8 cellular contexts compared by ENCODE assay signal in the genomic region with DNA sequence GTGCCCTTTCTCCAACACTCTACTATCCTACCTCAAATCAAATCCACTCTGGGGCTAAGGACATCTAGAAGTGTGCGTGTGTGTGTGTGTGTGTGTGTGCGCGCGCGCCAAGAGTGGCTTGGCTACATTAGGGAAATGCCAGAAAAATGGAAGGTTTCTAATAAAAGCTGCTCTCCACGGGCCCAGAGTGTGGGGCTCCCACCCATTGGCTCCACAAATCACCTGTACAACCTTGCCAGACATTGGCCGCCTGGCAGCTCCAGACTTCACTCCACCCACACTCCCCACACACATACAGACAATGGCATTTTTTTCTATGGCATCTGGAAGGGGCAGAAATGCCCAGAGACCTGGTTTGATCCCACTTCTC. TPM values are rescaled to one million over a fixed set of nuclear protein-coding genes. Genes with fewer than 3 reads are reported as not detected.
DNase-seq lines count a peak whose midpoint lies in the region; ATAC-seq and TF ChIP-seq lines count a peak whose summit lies in the region.

No MANE protein-coding gene starts in this region.

- no peaks in the 10 kb centered on the region for H3K9me2 ChIP-seq in MM.1S (replicated peaks; ENCODE audit: insufficient read depth, low read length)

- no peak for TF ChIP-seq CTCF in MM.1S (IDR thresholded peaks at IDR 0.05; ENCODE audit: low read length)
- TF ChIP-seq CTCF in neural progenitor cell (IDR thresholded peaks at IDR 0.05): no peak

- H3K9me3 ChIP-seq in BLaER1 (no peaks in the 10 kb centered on the region), MM.1S (replicated peaks; ENCODE audit: insufficient read depth, low read length) (no peaks in the 10 kb centered on the region), ectodermal cell (ENCODE audit: control insufficient read depth, low read length) (no peaks in the 10 kb centered on the region), neural progenitor cell (ENCODE audit: low read depth) (no peaks in the 10 kb centered on the region)

- peak overlapping the region; percentile 8 for H3K27ac Mint-ChIP-seq in neural progenitor cell

- H4K20me1 ChIP-seq in BLaER1 (no peaks in the 10 kb centered on the region), MM.1S (ENCODE audit: insufficient read depth, low read length) (no peaks in the 10 kb centered on the region), neural progenitor cell (ENCODE audit: low read depth) (no peaks in the 10 kb centered on the region)

- DNase-seq in MM.1S: no peak
- DNase-seq in neural progenitor cell (ENCODE audit: low spot score): no peak
- DNase-seq in effector CD4-positive, alpha-beta T cell: no peak
- no peak for DNase-seq in occipital lobe (lab: John Stamatoyannopoulos, UW)
- DNase-seq in MV-4-11 (lab: John Stamatoyannopoulos, UW): no peak

- H3K27ac ChIP-seq in BLaER1 (0 out of 2 replicates have a peak overlapping the region, but pooled peaks have one; percentile 36), MM.1S (ENCODE audit: low read length) (no peak overlapping the region), ectodermal cell (ENCODE audit: insufficient read depth, low read depth, low read length, poor library complexity, severe bottlenecking) (no peak overlapping the region), neural progenitor cell (no peak overlapping the region)

- no peaks in the 10 kb centered on the region for H3K36me3 Mint-ChIP-seq in neural progenitor cell

- peak overlapping the region; percentile 81 for H3K4me3 Mint-ChIP-seq in neural progenitor cell

- no peaks in the 10 kb centered on the region for H3K9me3 Mint-ChIP-seq in neural progenitor cell

- H3K36me3 ChIP-seq in BLaER1: no peaks in the 10 kb centered on the region
- no peaks in the 10 kb centered on the region for H3K36me3 ChIP-seq in MM.1S (replicated peaks; ENCODE audit: insufficient read depth, low read length)
- no peaks in the 10 kb centered on the region for H3K36me3 ChIP-seq in ectodermal cell (ENCODE audit: control insufficient read depth, insufficient read depth, low read length)
- H3K36me3 ChIP-seq in neural progenitor cell: no peaks in the 10 kb centered on the region

- H2AFZ ChIP-seq in MM.1S (ENCODE audit: low read length) (peak overlapping the region; percentile 87; the same call in 1 of the 2 replicates), neural progenitor cell (replicated peaks) (peak overlapping the region; percentile 98)

- H3K9ac ChIP-seq in BLaER1 (peak overlapping the region; percentile 74; the same call in 1 of the 2 replicates), MM.1S (ENCODE audit: low read length) (no peak overlapping the region), neural progenitor cell (no peak overlapping the region)

- H3K4me1 Mint-ChIP-seq in neural progenitor cell: peaks cover 10% of the 10 kb centered on the region

- H3K4me3 ChIP-seq in BLaER1 (peak overlapping the region; percentile 70), MM.1S (ENCODE audit: low read length) (peak overlapping the region; percentile 62), ectodermal cell (ENCODE audit: insufficient read depth, low read depth, low read length) (peak overlapping the region; percentile 45), neural progenitor cell (peak overlapping the region; percentile 60)

- 76 to 79% methylated on average over 7 of the region's 7 CpGs for WGBS in ectodermal cell, 2 experiments

- H3F3A ChIP-seq in MM.1S (ENCODE audit: insufficient read depth, low read length): no peaks in the 10 kb centered on the region
- H3F3A ChIP-seq in neural progenitor cell (ENCODE audit: low read depth): peaks cover 13% of the 10 kb centered on the region

- no peak for ATAC-seq in HG03280 (IDR thresholded peaks at IDR 0.05; ENCODE audit: unreplicated experiment)

- peaks cover 50% of the 10 kb centered on the region for H3K4me1 ChIP-seq in BLaER1
- no peaks in the 10 kb centered on the region for H3K4me1 ChIP-seq in MM.1S (ENCODE audit: low read length)
- no peaks in the 10 kb centered on the region for H3K4me1 ChIP-seq in ectodermal cell (ENCODE audit: control insufficient read depth, insufficient read depth, low read length)
- H3K4me1 ChIP-seq in neural progenitor cell: no peaks in the 10 kb centered on the region

- H3K27me3 ChIP-seq in BLaER1 (peaks cover 10% of the 10 kb centered on the region), MM.1S (replicated peaks; ENCODE audit: insufficient read depth, low read length) (peaks cover 9% of the 10 kb centered on the region), ectodermal cell (ENCODE audit: control insufficient read depth, insufficient read depth, low read length, poor library complexity, severe bottlenecking) (peaks cover 25% of the 10 kb centered on the region), neural progenitor cell (peaks cover 30% of the 10 kb centered on the region)

- peaks cover 10% of the 10 kb centered on the region for H3K27me3 Mint-ChIP-seq in neural progenitor cell (ENCODE audit: insufficient read depth, low read depth)

- peak overlapping the region; percentile 83 for H3K4me2 ChIP-seq in BLaER1
- peak overlapping the region; percentile 99 for H3K4me2 ChIP-seq in MM.1S (ENCODE audit: low read depth, low read length)
- peak overlapping the region; percentile 81 for H3K4me2 ChIP-seq in neural progenitor cell

- H3K79me2 ChIP-seq in MM.1S (ENCODE audit: low read length) (no peaks in the 10 kb centered on the region), neural progenitor cell (ENCODE audit: low read depth) (no peaks in the 10 kb centered on the region)

RNA-seq across cellular contexts. Expression of a gene that starts 30.3 kb away (rescaled TPM):
- not detected for polyA plus RNA-seq in ectodermal cell (2013, experiment 1 of 4)
- polyA plus RNA-seq in ectodermal cell (2013, experiment 2 of 4): 0.43 TPM
- 0.32 TPM for polyA plus RNA-seq in ectodermal cell (2013, experiment 3 of 4)
- not detected for polyA plus RNA-seq in ectodermal cell (2013, experiment 4 of 4)
- total RNA-seq in neural progenitor cell (ENCODE audit: low replicate concordance) (0.06 TPM in 1 of 2 replicates, not detected in the other), occipital lobe (1.6 TPM)

RNA-seq across cellular contexts. Expression of a gene that starts 50.4 kb away (rescaled TPM):
- 0.83 TPM for polyA plus RNA-seq in ectodermal cell (2013, experiment 1 of 4)
- polyA plus RNA-seq in ectodermal cell (2013, experiment 2 of 4): 0.50 TPM
- 0.59 TPM for polyA plus RNA-seq in ectodermal cell (2013, experiment 3 of 4)
- 0.36 TPM for polyA plus RNA-seq in ectodermal cell (2013, experiment 4 of 4)
- total RNA-seq in neural progenitor cell (ENCODE audit: low replicate concordance): not detected in 2 replicates
- 0.62 TPM for total RNA-seq in occipital lobe

RNA-seq across cellular contexts. Expression of a gene that starts 50.5 kb away (rescaled TPM):
- not detected for polyA plus RNA-seq in ectodermal cell (2013, experiment 1 of 4)
- not detected for polyA plus RNA-seq in ectodermal cell (2013, experiment 2 of 4)
- not detected for polyA plus RNA-seq in ectodermal cell (2013, experiment 3 of 4)
- 0.36 TPM for polyA plus RNA-seq in ectodermal cell (2013, experiment 4 of 4)
- total RNA-seq in neural progenitor cell (ENCODE audit: low replicate concordance) (not detected in 2 replicates), occipital lobe (0.31 TPM)
